1 cellular context compared by ENCODE assay signal in the genomic region with DNA sequence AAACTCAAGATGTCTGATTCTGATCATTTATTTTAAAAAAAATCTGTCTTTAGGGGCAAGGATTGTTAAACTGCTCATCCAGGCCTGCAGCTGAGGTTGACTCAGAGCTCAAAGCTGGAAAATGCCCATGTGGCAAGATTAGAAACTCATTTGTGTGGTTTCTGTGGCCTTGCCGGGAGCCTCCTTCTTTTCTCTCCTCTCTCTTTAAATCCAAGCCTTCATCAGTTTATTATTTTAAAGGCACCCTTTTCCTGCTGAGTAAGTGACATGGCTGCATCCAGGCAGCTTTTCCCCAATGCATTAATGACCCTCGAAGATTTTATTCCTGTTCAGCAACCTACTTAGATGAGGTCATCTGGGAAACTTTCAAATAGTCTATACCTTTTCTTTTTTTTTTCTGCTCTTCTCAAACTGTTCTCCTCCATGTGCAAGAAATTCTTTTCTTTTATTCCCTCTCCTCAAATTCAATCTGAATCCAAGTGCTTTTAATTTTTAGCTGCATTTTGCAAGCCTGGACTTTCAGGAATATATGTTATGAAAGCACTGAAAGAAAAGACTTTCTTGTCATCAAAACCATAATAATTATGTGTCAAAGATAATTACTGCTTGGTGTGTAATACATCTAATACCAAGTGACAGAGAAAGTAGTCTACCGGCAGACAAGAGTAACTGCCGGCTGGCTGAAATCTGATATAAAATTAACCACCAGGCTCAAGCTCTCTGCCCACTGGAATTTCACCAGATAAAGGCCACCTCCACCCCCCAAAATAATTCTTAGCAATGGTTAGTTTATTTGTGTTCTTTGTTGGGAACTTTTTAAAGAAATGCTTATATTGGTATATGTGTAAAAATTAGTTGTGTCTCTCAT.
TF ChIP-seq lines count a peak whose summit lies in the region.

No MANE protein-coding gene starts in this region.

TF ChIP-seq in HCT116, 20 proteins besides CTCF, POLR2A, EP300 and RAD21 (continued from another document):
- TF ChIP-seq ATF3 (IDR thresholded peaks at IDR 0.05) (no peak), ZFX (IDR thresholded peaks at IDR 0.05) (no peak), ELF1 (IDR thresholded peaks at IDR 0.05; ENCODE audit: borderline replicate concordance, low read depth) (no peak), TCF7L2 (IDR thresholded peaks at IDR 0.05; ENCODE audit: borderline replicate concordance, extremely low read depth, insufficient read depth, insufficient read length) (no peak), YY1 (IDR thresholded peaks at IDR 0.05; ENCODE audit: extremely low read depth, insufficient replicate concordance, low read depth, low read length) (no peak), CBX3 (IDR thresholded peaks at IDR 0.05; ENCODE audit: low read depth) (no peak), SIN3A (IDR thresholded peaks at IDR 0.05; ENCODE audit: low read depth) (no peak), POLR2AphosphoS5 (IDR thresholded peaks at IDR 0.05; ENCODE audit: low read depth, low read length) (no peak), CEBPB (IDR thresholded peaks at IDR 0.05; ENCODE audit: low read depth) (no peak), ZNF274 (IDR thresholded peaks at IDR 0.05; ENCODE audit: low read depth, low read length) (no peak), EZH2phosphoT487 (IDR thresholded peaks at IDR 0.05; ENCODE audit: borderline replicate concordance) (no peak), JUND (IDR thresholded peaks at IDR 0.05) (no peak)
- TF ChIP-seq, protein P1, sequence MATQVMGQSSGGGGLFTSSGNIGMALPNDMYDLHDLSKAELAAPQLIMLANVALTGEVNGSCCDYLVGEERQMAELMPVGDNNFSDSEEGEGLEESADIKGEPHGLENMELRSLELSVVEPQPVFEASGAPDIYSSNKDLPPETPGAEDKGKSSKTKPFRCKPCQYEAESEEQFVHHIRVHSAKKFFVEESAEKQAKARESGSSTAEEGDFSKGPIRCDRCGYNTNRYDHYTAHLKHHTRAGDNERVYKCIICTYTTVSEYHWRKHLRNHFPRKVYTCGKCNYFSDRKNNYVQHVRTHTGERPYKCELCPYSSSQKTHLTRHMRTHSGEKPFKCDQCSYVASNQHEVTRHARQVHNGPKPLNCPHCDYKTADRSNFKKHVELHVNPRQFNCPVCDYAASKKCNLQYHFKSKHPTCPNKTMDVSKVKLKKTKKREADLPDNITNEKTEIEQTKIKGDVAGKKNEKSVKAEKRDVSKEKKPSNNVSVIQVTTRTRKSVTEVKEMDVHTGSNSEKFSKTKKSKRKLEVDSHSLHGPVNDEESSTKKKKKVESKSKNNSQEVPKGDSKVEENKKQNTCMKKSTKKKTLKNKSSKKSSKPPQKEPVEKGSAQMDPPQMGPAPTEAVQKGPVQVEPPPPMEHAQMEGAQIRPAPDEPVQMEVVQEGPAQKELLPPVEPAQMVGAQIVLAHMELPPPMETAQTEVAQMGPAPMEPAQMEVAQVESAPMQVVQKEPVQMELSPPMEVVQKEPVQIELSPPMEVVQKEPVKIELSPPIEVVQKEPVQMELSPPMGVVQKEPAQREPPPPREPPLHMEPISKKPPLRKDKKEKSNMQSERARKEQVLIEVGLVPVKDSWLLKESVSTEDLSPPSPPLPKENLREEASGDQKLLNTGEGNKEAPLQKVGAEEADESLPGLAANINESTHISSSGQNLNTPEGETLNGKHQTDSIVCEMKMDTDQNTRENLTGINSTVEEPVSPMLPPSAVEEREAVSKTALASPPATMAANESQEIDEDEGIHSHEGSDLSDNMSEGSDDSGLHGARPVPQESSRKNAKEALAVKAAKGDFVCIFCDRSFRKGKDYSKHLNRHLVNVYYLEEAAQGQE (IDR thresholded peaks at IDR 0.05; ENCODE audit: low read depth), result no peak
- TF ChIP-seq, protein P2, sequence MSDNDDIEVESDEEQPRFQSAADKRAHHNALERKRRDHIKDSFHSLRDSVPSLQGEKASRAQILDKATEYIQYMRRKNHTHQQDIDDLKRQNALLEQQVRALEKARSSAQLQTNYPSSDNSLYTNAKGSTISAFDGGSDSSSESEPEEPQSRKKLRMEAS (IDR thresholded peaks at IDR 0.05), result no peak
